10 cellular contexts compared by ENCODE assay signal in the genomic region with DNA sequence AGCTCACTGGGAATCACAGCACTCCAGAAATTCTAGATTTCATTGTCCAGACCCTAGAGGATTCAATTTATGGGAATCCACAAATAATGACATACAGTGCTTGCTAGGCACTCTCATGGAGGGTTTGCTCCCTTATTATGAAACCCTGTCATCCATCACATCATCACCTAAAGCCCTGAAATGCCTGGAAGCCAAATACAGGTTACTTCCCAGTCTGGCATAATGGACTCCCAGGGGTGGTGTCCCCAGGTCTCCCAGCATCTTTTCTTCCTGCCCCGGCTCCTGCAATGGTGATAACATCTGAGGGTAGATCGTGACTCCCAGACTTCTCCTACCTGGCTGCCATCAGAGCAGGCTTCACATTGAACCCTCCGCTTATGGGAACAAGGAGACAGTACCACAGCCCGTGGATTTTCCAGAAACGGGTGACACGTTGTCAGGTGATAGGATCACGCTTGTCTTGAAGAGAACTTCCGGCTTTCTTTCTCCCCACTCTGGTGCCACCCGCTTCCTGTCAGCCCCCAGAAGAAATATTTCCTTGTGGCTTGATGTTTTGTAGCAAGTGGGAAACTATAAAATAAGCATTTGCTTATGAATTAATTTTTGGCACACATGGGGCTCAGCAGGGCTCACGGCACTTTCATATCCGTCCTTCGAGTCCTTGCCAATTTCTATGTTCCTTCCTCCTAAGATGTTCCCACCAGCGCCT.
A peak's percentile ranks its signal among the peaks of the same experiment; 100 is the strongest.
DNase-seq lines count a peak whose midpoint lies in the region; TF ChIP-seq lines count a peak whose summit lies in the region.
"Had no signal": no experiment of that assay in that cellular context is flagged by ENCODE, and none has a peak within 500 bp of the region (broad histone marks: within the 10 kb centered on the region; RNA-seq: fewer than 3 reads in every experiment).

No MANE protein-coding gene starts in this region.

- CTCF ChIA-PET in activated naive CD4-positive, alpha-beta T cell treated with anti-CD3 and anti-CD28 coated beads, Interleukin-2, amount 10 ng/mL, durations not matched to agents 7 days and 5 days (lab: Charles Lee) = interaction anchor here (1.0 to 1.6 kb wide), 2 partner anchors 132 to 236 kb away, joined by 3 to 7 read pairs; no protein-coding TSS in a partner anchor

- H3K4me3 Mint-ChIP-seq in activated naive CD4-positive, alpha-beta T cell treated with anti-CD3 and anti-CD28 coated beads, Interleukin-2, amount 10 ng/mL, durations not matched to agents 7 days and 5 days = no peak overlapping the region
- H3K4me3 Mint-ChIP-seq in chondrocyte (ENCODE audit: unreplicated experiment) = no peak overlapping the region
- H3K4me3 Mint-ChIP-seq in HFFc6 = no peak overlapping the region
- H3K4me3 Mint-ChIP-seq in type B pancreatic cell = no peak overlapping the region

- peaks cover 74% of the 10 kb centered on the region for H3K36me3 Mint-ChIP-seq in activated naive CD4-positive, alpha-beta T cell treated with anti-CD3 and anti-CD28 coated beads, Interleukin-2, amount 10 ng/mL, durations not matched to agents 7 days and 5 days
- H3K36me3 Mint-ChIP-seq in chondrocyte (ENCODE audit: low read depth) (peaks cover 16% of the 10 kb centered on the region), HFFc6 (ENCODE audit: low read depth) (peaks cover 10% of the 10 kb centered on the region), type B pancreatic cell (peaks cover 39% of the 10 kb centered on the region)

- H3K9me3 ChIP-seq in muscle layer of duodenum (ENCODE audit: control insufficient read depth in 1 of 2, low read length in 2 of 2) (no peaks in the 10 kb centered on the region), uterus (no peaks in the 10 kb centered on the region)
- H3K9me3 ChIP-seq: BE2C had no signal

- H3K27me3 ChIP-seq in muscle layer of duodenum (ENCODE audit: low read depth, low read length) = no peaks in the 10 kb centered on the region
- H3K27me3 ChIP-seq in uterus = no peaks in the 10 kb centered on the region
- H3K27me3 ChIP-seq: BE2C had no signal

- no peak for TF ChIP-seq POLR2A in uterus (IDR thresholded peaks at IDR 0.05)

- intact Hi-C loops in uterus (cut with DNase I; ENCODE audit: low total_unique reads) = no loop called here

- no peak for DNase-seq in activated naive CD4-positive, alpha-beta T cell treated with anti-CD3 and anti-CD28 coated beads, Interleukin-2, amount 10 ng/mL, durations not matched to agents 7 days and 5 days
- DNase-seq in activated naive CD4-positive, alpha-beta T cell treated with anti-CD3 and anti-CD28 coated beads, Interleukin-2, amount 50 U/mL, for 16 hours = no peak
- DNase-seq in chondrocyte (ENCODE audit: low spot score) = no peak
- DNase-seq in uterus = peak in 1 of 2 donors; percentile 65
- DNase-seq in HFFc6 = no peak
- no peak for DNase-seq in substantia nigra (lab: John Stamatoyannopoulos, UW)
- DNase-seq in type B pancreatic cell (ENCODE audit: extremely low spot score, unreplicated experiment) = no peak
- DNase-seq: BE2C; stimulated activated CD4-positive, alpha-beta T cell treated with anti-CD3 and anti-CD28 coated beads, Interleukin-2, amount 100 ng/mL, for 48 hours had no signal

- H3K4me1 Mint-ChIP-seq in activated naive CD4-positive, alpha-beta T cell treated with anti-CD3 and anti-CD28 coated beads, Interleukin-2, amount 10 ng/mL, durations not matched to agents 7 days and 5 days = peaks cover 83% of the 10 kb centered on the region
- H3K4me1 Mint-ChIP-seq in chondrocyte (ENCODE audit: low read depth) (peaks cover 71% of the 10 kb centered on the region), HFFc6 (ENCODE audit: low read depth) (peaks cover 58% of the 10 kb centered on the region), type B pancreatic cell (ENCODE audit: unreplicated experiment) (peaks cover 35% of the 10 kb centered on the region)

- H3K9me3 Mint-ChIP-seq in activated naive CD4-positive, alpha-beta T cell treated with anti-CD3 and anti-CD28 coated beads, Interleukin-2, amount 10 ng/mL, durations not matched to agents 7 days and 5 days = peaks cover 43% of the 10 kb centered on the region
- peaks cover 2% of the 10 kb centered on the region for H3K9me3 Mint-ChIP-seq in chondrocyte (ENCODE audit: low read depth)
- peaks cover 4% of the 10 kb centered on the region for H3K9me3 Mint-ChIP-seq in HFFc6
- peaks cover 12% of the 10 kb centered on the region for H3K9me3 Mint-ChIP-seq in type B pancreatic cell

- no peak overlapping the region for H3K4me3 ChIP-seq in muscle layer of duodenum (ENCODE audit: low read depth in 1 of 2, low read length in 2 of 2)
- H3K4me3 ChIP-seq in uterus = no peak overlapping the region

- H3K36me3 ChIP-seq in muscle layer of duodenum (ENCODE audit: control insufficient read depth in 1 of 2, insufficient read depth in 2 of 2, low read length in 2 of 2) (peaks cover 3 to 5% of the 10 kb centered on the region in 2 donors), uterus (no peaks in the 10 kb centered on the region)
- H3K36me3 ChIP-seq: BE2C had no signal

- TF ChIP-seq CTCF in chondrocyte (IDR thresholded peaks at IDR 0.05) = no peak
- TF ChIP-seq CTCF in uterus (IDR thresholded peaks at IDR 0.05) = no peak
- TF ChIP-seq CTCF in HFFc6 (IDR thresholded peaks at IDR 0.05) = no peak
- no peak for TF ChIP-seq CTCF in type B pancreatic cell (conservative IDR thresholded peaks at IDR 0.05)

- H3K27me3 Mint-ChIP-seq in activated naive CD4-positive, alpha-beta T cell treated with anti-CD3 and anti-CD28 coated beads, Interleukin-2, amount 10 ng/mL, durations not matched to agents 7 days and 5 days = no peaks in the 10 kb centered on the region
- H3K27me3 Mint-ChIP-seq in chondrocyte (ENCODE audit: low read depth) (no peaks in the 10 kb centered on the region), HFFc6 (ENCODE audit: insufficient read depth) (peaks cover 4% of the 10 kb centered on the region), type B pancreatic cell (no peaks in the 10 kb centered on the region)

- H3K27ac ChIP-seq in muscle layer of duodenum (ENCODE audit: low read length) (peak overlapping the region; percentile 94), uterus (peak overlapping the region; percentile 94 to 98), substantia nigra (ENCODE audit: low read depth, low read length, poor library complexity, severe bottlenecking) (no peak overlapping the region)

- H3K4me1 ChIP-seq in muscle layer of duodenum (ENCODE audit: control insufficient read depth in 1 of 2, insufficient read depth in 2 of 2, low read length in 2 of 2) (peaks cover 7 to 20% of the 10 kb centered on the region in 2 donors), uterus (peaks cover 0 to 5% of the 10 kb centered on the region in 2 donors)

- peak overlapping the region; percentile 89 for H3K27ac Mint-ChIP-seq in activated naive CD4-positive, alpha-beta T cell treated with anti-CD3 and anti-CD28 coated beads, Interleukin-2, amount 10 ng/mL, durations not matched to agents 7 days and 5 days
- H3K27ac Mint-ChIP-seq in chondrocyte (ENCODE audit: unreplicated experiment) (peak overlapping the region; percentile 94), HFFc6 (no peak overlapping the region), type B pancreatic cell (no peak overlapping the region)

Comparison
In these comparisons a context has a peak if more than half of its experiments do, and no peak if none do; other contexts are left out.
1. H3K27ac Mint-ChIP-seq: peak in activated naive CD4-positive, alpha-beta T cell treated with anti-CD3 and anti-CD28 coated beads, Interleukin-2, amount 10 ng/mL, durations not matched to agents 7 days and 5 days (single experiment) and chondrocyte (single experiment); none in HFFc6 (single experiment) and type B pancreatic cell (single experiment).